In genomic region chr1:23567996-23568607, GRCh38 we compare ENCODE assay signal across 8 cellular contexts. TPM values are rescaled to one million over a fixed set of nuclear protein-coding genes. Genes with fewer than 3 reads are reported as not detected.
DNase-seq lines count a peak whose midpoint lies in the region; ATAC-seq, FAIRE-seq and TF ChIP-seq lines count a peak whose summit lies in the region.

No MANE protein-coding gene starts in this region.

- H3K36me3 Mint-ChIP-seq in CD8-positive, alpha-beta memory T cell: no peaks in the 10 kb centered on the region
- peaks cover 6% of the 10 kb centered on the region for H3K36me3 Mint-ChIP-seq in T-helper 17 cell (ENCODE audit: low read depth)

- no peaks in the 10 kb centered on the region for H3K9me3 ChIP-seq in CD8-positive, alpha-beta memory T cell (ENCODE audit: low read length)
- H3K9me3 ChIP-seq in T-helper 17 cell (ENCODE audit: control insufficient read depth, low read length, poor library complexity, severe bottlenecking): no peaks in the 10 kb centered on the region
- H3K9me3 ChIP-seq in pancreas: no peaks in the 10 kb centered on the region

- 1% methylated on average over 57 to 66 of the region's 66 CpGs for WGBS in pancreas, 2 donors

- H3K27me3 Mint-ChIP-seq in CD8-positive, alpha-beta memory T cell: peaks cover 21 to 37% of the 10 kb centered on the region in 2 donors
- H3K27me3 Mint-ChIP-seq in T-helper 17 cell: peaks cover 15% of the 10 kb centered on the region

- CTCF ChIA-PET in CD8-positive, alpha-beta memory T cell (lab: Charles Lee): interaction anchor here (1.2 kb wide), 1 partner anchor 69 kb away, joined by 3 read pairs; no protein-coding TSS in a partner anchor

- no peak for DNase-seq in CD8-positive, alpha-beta memory T cell
- DNase-seq in T-helper 17 cell (no peak), head of caudate nucleus (peak; percentile 61 to 93 (median 80)), pancreas (peak in 1 of 6 donors; percentile 68), posterior vena cava (ENCODE audit: low spot score) (no peak), NCI-H510A treated with DMSO at 0.1 percent for 48 hours (lab: John Stamatoyannopoulos, UW) (no peak), HT-29 (ENCODE audit: low spot score) (no peak), amniotic stem cell (lab: John Stamatoyannopoulos, UW) (no peak)

- peaks cover 8 to 22% (median 14%) of the 10 kb centered on the region in 3 donors for H3K4me1 Mint-ChIP-seq in CD8-positive, alpha-beta memory T cell
- peaks cover 7% of the 10 kb centered on the region for H3K4me1 Mint-ChIP-seq in T-helper 17 cell

- H3K4me3 Mint-ChIP-seq in CD8-positive, alpha-beta memory T cell: peak overlapping the region; percentile 24 to 87 (median 82)
- peak overlapping the region; percentile 99 for H3K4me3 Mint-ChIP-seq in T-helper 17 cell

- intact Hi-C loops in head of caudate nucleus (cut with DNase I): no loop called here
- intact Hi-C loops in pancreas (cut with DNase I): no loop called here
- intact Hi-C loops in posterior vena cava (cut with DNase I): no loop called here

- peaks cover 11% of the 10 kb centered on the region for H3K4me1 ChIP-seq in CD8-positive, alpha-beta memory T cell (ENCODE audit: insufficient read depth, low read length)
- H3K4me1 ChIP-seq in pancreas: peaks cover 0 to 8% (median 0%) of the 10 kb centered on the region in 3 donors

- ATAC-seq in T-helper 17 cell: no peak
- ATAC-seq in pancreas: peak; percentile 31 to 69 (median 40)

- H3K27me3 ChIP-seq in CD8-positive, alpha-beta memory T cell (ENCODE audit: insufficient read depth, low read length, poor library complexity, severe bottlenecking): peaks cover 13% of the 10 kb centered on the region
- H3K27me3 ChIP-seq in pancreas: no peaks in the 10 kb centered on the region

- TF ChIP-seq CTCF in pancreas (IDR thresholded peaks at IDR 0.05): no peak

- H3K27ac Mint-ChIP-seq in CD8-positive, alpha-beta memory T cell: peak overlapping the region in 5 of 8 donors; percentile 19 to 71 (median 43)
- peak overlapping the region; percentile 72 for H3K27ac Mint-ChIP-seq in T-helper 17 cell

- no peaks in the 10 kb centered on the region for H3K36me3 ChIP-seq in CD8-positive, alpha-beta memory T cell (ENCODE audit: insufficient read depth, low read length)
- H3K36me3 ChIP-seq in pancreas: no peaks in the 10 kb centered on the region

- no peak for FAIRE-seq in pancreas (lab: Jason Lieb, UNC)

- POLR2A ChIA-PET in CD8-positive, alpha-beta memory T cell (lab: Charles Lee): interaction anchor here (0.7 kb wide), 1 partner anchor 51 kb away, joined by 4 read pairs; no protein-coding TSS in a partner anchor

- H3K27ac ChIP-seq in CD8-positive, alpha-beta memory T cell (ENCODE audit: low read depth, low read length): peak overlapping the region; percentile 8
- H3K27ac ChIP-seq in pancreas: peak overlapping the region in 1 of 4 donors; percentile 33

- no peaks in the 10 kb centered on the region for H3K9me3 Mint-ChIP-seq in CD8-positive, alpha-beta memory T cell

- peak overlapping the region; percentile 39 for H3K4me3 ChIP-seq in CD8-positive, alpha-beta memory T cell (ENCODE audit: low read length)
- peak overlapping the region; percentile 40 to 64 (median 46) for H3K4me3 ChIP-seq in pancreas

RNA-seq across cellular contexts. Expression of gene ID3, which starts 8.8 kb away (rescaled TPM):
- total RNA-seq in CD8-positive, alpha-beta memory T cell: 10 to 100 TPM; 18.4 to 19.3 TPM
- polyA plus RNA-seq in CD8-positive, alpha-beta memory T cell: 4.7 TPM
- total RNA-seq in T-helper 17 cell: 10 to 100 TPM in 1 of 2 donors, 1 to 10 TPM in 1; 8.6 to 10.7 TPM
- 10 to 100 TPM; 16.6 to 54.0 (median 31.2) TPM for total RNA-seq in pancreas
- polyA plus RNA-seq in pancreas: 10 to 100 TPM; 40.1 to 51.9 TPM
- total RNA-seq in posterior vena cava: 100 to 1,000 TPM; 190 to 243 TPM
- 1.3 and 3.4 TPM in 2 replicates for total RNA-seq in HT-29 (2014; rRNA removed; shearing (Covaris generic))

RNA-seq across cellular contexts. Expression of gene E2F2, which starts 37.1 kb away (rescaled TPM):
- 10 to 100 TPM; 19.1 to 19.6 TPM for total RNA-seq in CD8-positive, alpha-beta memory T cell
- polyA plus RNA-seq in CD8-positive, alpha-beta memory T cell: 0.76 TPM
- 1 to 10 TPM; 5.4 TPM for total RNA-seq in T-helper 17 cell
- under 1 TPM in 4 of 6 donors, not detected in 2; 0.14 to 0.40 (median 0.20) TPM for total RNA-seq in pancreas
- under 1 TPM; 0.04 to 0.05 TPM for polyA plus RNA-seq in pancreas
- total RNA-seq in posterior vena cava: under 1 TPM; 0.24 to 0.46 TPM
- 4.7 TPM in 2 replicates for total RNA-seq in HT-29 (2014; rRNA removed; shearing (Covaris generic))

Comparison
In these comparisons a context has a peak if more than half of its experiments do, and no peak if none do; other contexts are left out.
1. DNase-seq: peak in head of caudate nucleus (42 of 42); none in CD8-positive, alpha-beta memory T cell (0 of 5), T-helper 17 cell (0 of 3), posterior vena cava (single experiment), NCI-H510A treated with DMSO at 0.1 percent for 48 hours (single experiment), HT-29 (single experiment) and amniotic stem cell (single experiment).